11 cellular contexts compared by ENCODE assay signal in the genomic region with DNA sequence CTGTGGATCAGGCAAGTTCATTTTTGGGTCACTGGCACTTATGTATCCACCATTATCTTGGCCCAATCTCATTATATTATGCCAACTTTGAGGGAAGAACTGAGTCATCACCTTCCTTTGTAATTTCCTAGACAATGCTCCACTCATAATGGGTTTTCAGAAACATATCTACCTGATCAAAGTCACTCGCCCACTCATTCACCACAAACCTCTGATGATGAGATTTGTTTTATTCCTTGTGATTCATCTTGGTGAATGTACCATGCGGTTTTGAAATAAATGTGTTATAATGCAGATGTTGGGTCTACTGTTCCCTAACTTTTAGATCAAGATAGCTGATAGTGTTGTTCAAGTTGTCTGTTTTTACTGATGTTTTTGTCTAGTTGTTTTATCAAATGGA.
A peak's percentile ranks its signal among the peaks of the same experiment; 100 is the strongest.
DNase-seq lines count a peak whose midpoint lies in the region; ATAC-seq and TF ChIP-seq lines count a peak whose summit lies in the region.
"Had no signal": no experiment of that assay in that cellular context is flagged by ENCODE, and none has a peak within 500 bp of the region (broad histone marks: within the 10 kb centered on the region; RNA-seq: fewer than 3 reads in every experiment).

No MANE protein-coding gene starts in this region.

- no peak for TF ChIP-seq POLR2A in esophagus squamous epithelium (IDR thresholded peaks at IDR 0.05)

- no peaks in the 10 kb centered on the region for H3K36me3 ChIP-seq in esophagus squamous epithelium
- H3K36me3 ChIP-seq: cardiac muscle cell, uterus had no signal

- no peaks in the 10 kb centered on the region for H3K36me3 Mint-ChIP-seq in activated CD4-positive, alpha-beta memory T cell treated with anti-CD3 and anti-CD28 coated beads for 36 hours
- H3K36me3 Mint-ChIP-seq in activated CD4-positive, alpha-beta memory T cell treated with anti-CD3 and anti-CD28 coated beads, Interleukin-2, amount 10 ng/mL, durations not matched to agents 7 days and 5 days (ENCODE audit: low read depth): no peaks in the 10 kb centered on the region
- H3K36me3 Mint-ChIP-seq in CD14-positive monocyte: no peaks in the 10 kb centered on the region

- intact Hi-C loops in activated CD4-positive, alpha-beta memory T cell treated with anti-CD3 and anti-CD28 coated beads for 36 hours (cut with micrococcal nuclease): loop anchor here (1.0 to 5.0 kb wide), 3 partner anchors 140 to 422 kb away; no protein-coding TSS in a partner anchor
- intact Hi-C loops in esophagus squamous epithelium (cut with DNase I) (no loop called here), CD14-positive monocyte (cut with micrococcal nuclease) (no loop called here)

- H3K4me3 ChIP-seq in esophagus squamous epithelium: no peak overlapping the region
- H3K4me3 ChIP-seq: cardiac muscle cell, uterus had no signal

- CTCF ChIA-PET in activated CD4-positive, alpha-beta memory T cell treated with anti-CD3 and anti-CD28 coated beads for 36 hours (lab: Charles Lee): no interaction called here
- CTCF ChIA-PET in activated CD4-positive, alpha-beta memory T cell treated with anti-CD3 and anti-CD28 coated beads, Interleukin-2, amount 10 ng/mL, durations not matched to agents 7 days and 5 days (lab: Charles Lee): no interaction called here

- no peaks in the 10 kb centered on the region for H3K27me3 ChIP-seq in esophagus squamous epithelium
- H3K27me3 ChIP-seq: cardiac muscle cell, uterus had no signal

- peaks cover 8% of the 10 kb centered on the region for H3K4me1 Mint-ChIP-seq in activated CD4-positive, alpha-beta memory T cell treated with anti-CD3 and anti-CD28 coated beads for 36 hours (ENCODE audit: low read depth)
- peaks cover 5% of the 10 kb centered on the region for H3K4me1 Mint-ChIP-seq in activated CD4-positive, alpha-beta memory T cell treated with anti-CD3 and anti-CD28 coated beads, Interleukin-2, amount 10 ng/mL, durations not matched to agents 7 days and 5 days
- no peaks in the 10 kb centered on the region for H3K4me1 Mint-ChIP-seq in CD14-positive monocyte

- TF ChIP-seq CTCF in esophagus squamous epithelium (IDR thresholded peaks at IDR 0.05) (no peak), CD14-positive monocyte (IDR thresholded peaks at IDR 0.05) (no peak)

- DNase-seq in activated CD4-positive, alpha-beta memory T cell treated with anti-CD3 and anti-CD28 coated beads for 36 hours: peak; percentile 47
- DNase-seq in activated CD4-positive, alpha-beta memory T cell treated with anti-CD3 and anti-CD28 coated beads, Interleukin-2, amount 10 ng/mL, durations not matched to agents 7 days and 5 days: no peak
- peak; percentile 1 for DNase-seq in stimulated activated CD8-positive, alpha-beta memory T cell treated with anti-CD3 and anti-CD28 coated beads, Interleukin-4, amount 100 ng/mL, for 24 hours (ENCODE audit: low read depth)
- DNase-seq in NCI-H446 treated with DMSO at 0.1 percent for 48 hours (lab: John Stamatoyannopoulos, UW) (no peak), esophagus squamous epithelium (lab: John Stamatoyannopoulos, UW) (no peak), CD14-positive monocyte (ENCODE audit: low spot score) (no peak)
- DNase-seq: glutamatergic neuron, uterus had no signal

- WGBS in esophagus squamous epithelium, 2 donors: 43 to 51% methylated on average over 2 of the region's 2 CpGs

- no peak overlapping the region for H3K27ac Mint-ChIP-seq in activated CD4-positive, alpha-beta memory T cell treated with anti-CD3 and anti-CD28 coated beads for 36 hours
- H3K27ac Mint-ChIP-seq in activated CD4-positive, alpha-beta memory T cell treated with anti-CD3 and anti-CD28 coated beads, Interleukin-2, amount 10 ng/mL, durations not matched to agents 7 days and 5 days: no peak overlapping the region
- H3K27ac Mint-ChIP-seq in CD14-positive monocyte: no peak overlapping the region

- H3K9me3 ChIP-seq in esophagus squamous epithelium: no peaks in the 10 kb centered on the region
- H3K9me3 ChIP-seq: uterus had no signal

- H3K9me3 Mint-ChIP-seq in activated CD4-positive, alpha-beta memory T cell treated with anti-CD3 and anti-CD28 coated beads for 36 hours: peaks cover 14% of the 10 kb centered on the region
- peaks cover 7% of the 10 kb centered on the region for H3K9me3 Mint-ChIP-seq in activated CD4-positive, alpha-beta memory T cell treated with anti-CD3 and anti-CD28 coated beads, Interleukin-2, amount 10 ng/mL, durations not matched to agents 7 days and 5 days
- peaks cover 0 to 11% (median 7%) of the 10 kb centered on the region in 7 donors for H3K9me3 Mint-ChIP-seq in CD14-positive monocyte

- H3K27me3 Mint-ChIP-seq in activated CD4-positive, alpha-beta memory T cell treated with anti-CD3 and anti-CD28 coated beads for 36 hours: peaks cover 18% of the 10 kb centered on the region
- H3K27me3 Mint-ChIP-seq in activated CD4-positive, alpha-beta memory T cell treated with anti-CD3 and anti-CD28 coated beads, Interleukin-2, amount 10 ng/mL, durations not matched to agents 7 days and 5 days: no peaks in the 10 kb centered on the region
- no peaks in the 10 kb centered on the region for H3K27me3 Mint-ChIP-seq in CD14-positive monocyte (ENCODE audit: low read depth in 3 of 3)

- no peak overlapping the region for H3K27ac ChIP-seq in esophagus squamous epithelium
- H3K27ac ChIP-seq: cardiac muscle cell, uterus had no signal

- POLR2A ChIA-PET in activated CD4-positive, alpha-beta memory T cell treated with anti-CD3 and anti-CD28 coated beads for 36 hours (lab: Charles Lee): interaction anchor here (0.5 to 0.9 kb wide), 2 partner anchors 365 to 648 kb away, joined by 3 read pairs; no protein-coding TSS in a partner anchor
- POLR2A ChIA-PET in activated CD4-positive, alpha-beta memory T cell treated with anti-CD3 and anti-CD28 coated beads, Interleukin-2, amount 10 ng/mL, durations not matched to agents 7 days and 5 days (lab: Charles Lee): no interaction called here

- H3K4me3 Mint-ChIP-seq in activated CD4-positive, alpha-beta memory T cell treated with anti-CD3 and anti-CD28 coated beads for 36 hours: no peak overlapping the region
- no peak overlapping the region for H3K4me3 Mint-ChIP-seq in activated CD4-positive, alpha-beta memory T cell treated with anti-CD3 and anti-CD28 coated beads, Interleukin-2, amount 10 ng/mL, durations not matched to agents 7 days and 5 days
- H3K4me3 Mint-ChIP-seq in CD14-positive monocyte: no peak overlapping the region

- no peaks in the 10 kb centered on the region for H3K4me1 ChIP-seq in esophagus squamous epithelium
- H3K4me1 ChIP-seq: uterus had no signal

- ATAC-seq in SK-N-SH treated with all-trans-retinoic acid at 6 μM for 48 hours (no peak), esophagus mucosa (peak; percentile 66)

TF ChIP-seq in SK-N-SH treated with all-trans-retinoic acid at 6 μM for 48 hours, 23 proteins besides CTCF, POLR2A, EP300 and RAD21 (continues in another document):
- TF ChIP-seq, protein P1, sequence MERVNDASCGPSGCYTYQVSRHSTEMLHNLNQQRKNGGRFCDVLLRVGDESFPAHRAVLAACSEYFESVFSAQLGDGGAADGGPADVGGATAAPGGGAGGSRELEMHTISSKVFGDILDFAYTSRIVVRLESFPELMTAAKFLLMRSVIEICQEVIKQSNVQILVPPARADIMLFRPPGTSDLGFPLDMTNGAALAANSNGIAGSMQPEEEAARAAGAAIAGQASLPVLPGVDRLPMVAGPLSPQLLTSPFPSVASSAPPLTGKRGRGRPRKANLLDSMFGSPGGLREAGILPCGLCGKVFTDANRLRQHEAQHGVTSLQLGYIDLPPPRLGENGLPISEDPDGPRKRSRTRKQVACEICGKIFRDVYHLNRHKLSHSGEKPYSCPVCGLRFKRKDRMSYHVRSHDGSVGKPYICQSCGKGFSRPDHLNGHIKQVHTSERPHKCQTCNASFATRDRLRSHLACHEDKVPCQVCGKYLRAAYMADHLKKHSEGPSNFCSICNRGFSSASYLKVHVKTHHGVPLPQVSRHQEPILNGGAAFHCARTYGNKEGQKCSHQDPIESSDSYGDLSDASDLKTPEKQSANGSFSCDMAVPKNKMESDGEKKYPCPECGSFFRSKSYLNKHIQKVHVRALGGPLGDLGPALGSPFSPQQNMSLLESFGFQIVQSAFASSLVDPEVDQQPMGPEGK (CRISPR knock-in tag; IDR thresholded peaks at IDR 0.05; ENCODE audit: borderline replicate concordance): peak; percentile 65; the same call in 1 of the 2 replicates
- TF ChIP-seq, protein P2, sequence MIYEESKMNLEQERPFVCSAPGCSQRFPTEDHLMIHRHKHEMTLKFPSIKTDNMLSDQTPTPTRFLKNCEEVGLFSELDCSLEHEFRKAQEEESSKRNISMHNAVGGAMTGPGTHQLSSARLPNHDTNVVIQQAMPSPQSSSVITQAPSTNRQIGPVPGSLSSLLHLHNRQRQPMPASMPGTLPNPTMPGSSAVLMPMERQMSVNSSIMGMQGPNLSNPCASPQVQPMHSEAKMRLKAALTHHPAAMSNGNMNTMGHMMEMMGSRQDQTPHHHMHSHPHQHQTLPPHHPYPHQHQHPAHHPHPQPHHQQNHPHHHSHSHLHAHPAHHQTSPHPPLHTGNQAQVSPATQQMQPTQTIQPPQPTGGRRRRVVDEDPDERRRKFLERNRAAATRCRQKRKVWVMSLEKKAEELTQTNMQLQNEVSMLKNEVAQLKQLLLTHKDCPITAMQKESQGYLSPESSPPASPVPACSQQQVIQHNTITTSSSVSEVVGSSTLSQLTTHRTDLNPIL (CRISPR knock-in tag; IDR thresholded peaks at IDR 0.05; ENCODE audit: low read depth): peak; percentile 82
- TF ChIP-seq ISL1 (CRISPR knock-in tag; IDR thresholded peaks at IDR 0.05) (peak; percentile 96), ZFP3 (CRISPR knock-in tag; IDR thresholded peaks at IDR 0.05) (0 out of 2 replicates have a peak, but pooled peaks have one; percentile 42), GLIS3 (CRISPR knock-in tag; IDR thresholded peaks at IDR 0.05) (peak; percentile 65; the same call in 1 of the 2 replicates)

Comparison
In these comparisons a context has a peak if more than half of its experiments do, and no peak if none do; other contexts are left out.
1. DNase-seq: peak in activated CD4-positive, alpha-beta memory T cell treated with anti-CD3 and anti-CD28 coated beads for 36 hours (single experiment) and stimulated activated CD8-positive, alpha-beta memory T cell treated with anti-CD3 and anti-CD28 coated beads, Interleukin-4, amount 100 ng/mL, for 24 hours (single experiment); none in activated CD4-positive, alpha-beta memory T cell treated with anti-CD3 and anti-CD28 coated beads, Interleukin-2, amount 10 ng/mL, durations not matched to agents 7 days and 5 days (single experiment), NCI-H446 treated with DMSO at 0.1 percent for 48 hours (single experiment), esophagus squamous epithelium (single experiment) and CD14-positive monocyte (single experiment).